ENCODE assay signal across 13 cellular contexts in genomic region chr1:10772711-10773110, GRCh38.
"Had no signal": no experiment of that assay in that cellular context is flagged by ENCODE, and none has a peak within 500 bp of the region (broad histone marks: within the 10 kb centered on the region; RNA-seq: fewer than 3 reads in every experiment).

No MANE protein-coding gene starts in this region.

- H3K9ac ChIP-seq: parathyroid adenoma had no signal

- DNase-seq: effector memory CD8-positive, alpha-beta T cell; esophagus squamous epithelium; foreskin fibroblast; hippocampal formation; kidney glomerular epithelial cell; nephron progenitor cell; stimulated activated CD4-positive, alpha-beta T cell treated with anti-CD3 and anti-CD28 coated beads, Interleukin-12 subunit alpha, Interleukin-12 subunit beta, amount 100 ng/mL, for 4 hours; stimulated activated naive CD4-positive, alpha-beta T cell; thyroid gland had no signal

- H3K27ac ChIP-seq: epithelial cell of prostate, parathyroid adenoma, thyroid gland had no signal

- H3K27me3 ChIP-seq: esophagus squamous epithelium, thyroid gland had no signal

- H3K9me3 ChIP-seq: esophagus squamous epithelium, psoas muscle, thyroid gland had no signal

- ATAC-seq: effector memory CD8-positive, alpha-beta T cell; sciatic nerve had no signal

- H3K4me1 ChIP-seq: parathyroid adenoma had no signal

- H3K4me3 ChIP-seq: esophagus squamous epithelium, psoas muscle, thyroid gland had no signal

- H3K36me3 ChIP-seq: esophagus squamous epithelium, thyroid gland had no signal
